ENCODE assay signal across 11 cellular contexts in the genomic region with DNA sequence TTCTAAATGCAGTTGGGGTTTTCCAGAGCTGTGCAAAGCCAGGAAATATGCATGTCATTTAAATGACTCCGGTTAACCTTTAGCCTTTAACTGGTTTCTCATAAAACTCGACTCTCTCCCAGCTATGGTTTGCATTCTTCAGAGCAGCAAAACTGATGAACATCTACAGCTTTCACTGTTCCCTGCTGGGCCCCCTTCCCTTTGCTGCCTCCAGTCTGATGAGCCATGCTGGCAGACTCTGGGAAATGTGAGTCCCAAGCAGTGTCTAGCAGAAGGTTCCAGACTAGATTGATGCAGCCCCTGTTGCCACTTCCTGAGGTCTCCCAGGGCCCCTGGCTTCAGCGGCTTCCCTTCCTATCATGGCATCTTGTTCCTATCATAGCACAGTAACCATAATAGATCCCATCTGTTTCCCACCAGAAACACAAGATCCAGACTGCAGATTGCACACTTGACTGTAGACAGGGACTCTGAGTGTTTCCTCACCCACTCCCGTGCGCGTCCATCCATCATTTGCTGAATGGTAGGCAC.
DNase-seq lines count a peak whose midpoint lies in the region; ATAC-seq, FAIRE-seq and TF ChIP-seq lines count a peak whose summit lies in the region.
"Had no signal": no experiment of that assay in that cellular context is flagged by ENCODE, and none has a peak within 500 bp of the region (broad histone marks: within the 10 kb centered on the region; RNA-seq: fewer than 3 reads in every experiment).

No MANE protein-coding gene starts in this region.

- no peaks in the 10 kb centered on the region; the same call in 1 of the 2 replicates for H3K4me1 ChIP-seq in HEK293 (ENCODE audit: control insufficient read depth, insufficient read depth, low read length)
- H3K4me1 ChIP-seq in mucosa of descending colon (ENCODE audit: low read depth), result peaks cover 25% of the 10 kb centered on the region

- no peak for FAIRE-seq in urothelium cell line (lab: Jason Lieb, UNC)
- FAIRE-seq: K562 had no signal

- ATAC-seq in activated naive CD8-positive, alpha-beta T cell treated with anti-CD3 and anti-CD28 coated beads, Interleukin-2, amount 50 U/mL, for 24 hours, result peak; percentile 31
- ATAC-seq in mucosa of descending colon (peak; percentile 71), Right ventricle myocardium inferior (no peak)
- ATAC-seq: K562 had no signal

- H3K27me3 Mint-ChIP-seq in activated naive CD8-positive, alpha-beta T cell treated with anti-CD3 and anti-CD28 coated beads, Interleukin-2, amount 50 U/mL, for 24 hours, result no peaks in the 10 kb centered on the region

- H3K27ac ChIP-seq in HEK293 (ENCODE audit: extremely low read depth, low read depth, low read length), result no peak overlapping the region

- H3K9me3 Mint-ChIP-seq in activated naive CD8-positive, alpha-beta T cell treated with anti-CD3 and anti-CD28 coated beads, Interleukin-2, amount 50 U/mL, for 24 hours, result no peaks in the 10 kb centered on the region

- DNase-seq in AG20443 (ENCODE audit: low spot score) (peak; percentile 75), mucosa of descending colon (no peak), NCI-H345 treated with DMSO at 0.1 percent for 48 hours (lab: John Stamatoyannopoulos, UW; ENCODE audit: unreplicated experiment) (no peak), NCI-H1092 treated with DMSO at 0.1 percent for 48 hours (lab: John Stamatoyannopoulos, UW) (no peak), Right ventricle myocardium inferior (ENCODE audit: missing footprints) (no peak), urothelium cell line (ENCODE audit: low spot score) (no peak)
- no peak for DNase-seq in activated naive CD8-positive, alpha-beta T cell treated with anti-CD3 and anti-CD28 coated beads, Interleukin-2, amount 50 U/mL, for 24 hours
- DNase-seq: activated CD8-positive, alpha-beta memory T cell treated with anti-CD3 and anti-CD28 coated beads, Interleukin-2, amount 50 U/mL, for 4 hours; left ventricle myocardium superior had no signal

- intact Hi-C loops in mucosa of descending colon (cut with DNase I, micrococcal nuclease), result no loop called here
- intact Hi-C loops in Right ventricle myocardium inferior (cut with DNase I), result no loop called here

- peaks cover 19% of the 10 kb centered on the region for H3K36me3 Mint-ChIP-seq in activated naive CD8-positive, alpha-beta T cell treated with anti-CD3 and anti-CD28 coated beads, Interleukin-2, amount 50 U/mL, for 24 hours (ENCODE audit: low read depth)

- H3K4me3 ChIP-seq in HEK293 (ENCODE audit: low read depth, low read length) (no peak overlapping the region), mucosa of descending colon (no peak overlapping the region)
- H3K4me3 ChIP-seq: K562 had no signal

- peaks cover 97% of the 10 kb centered on the region for H3K4me1 Mint-ChIP-seq in activated naive CD8-positive, alpha-beta T cell treated with anti-CD3 and anti-CD28 coated beads, Interleukin-2, amount 50 U/mL, for 24 hours

- no peaks in the 10 kb centered on the region for H3K9me3 ChIP-seq in HEK293 (ENCODE audit: control insufficient read depth, insufficient read depth, low read depth, low read length)
- H3K9me3 ChIP-seq in mucosa of descending colon, result no peaks in the 10 kb centered on the region

- POLR2A ChIA-PET in HEK293 (lab: Yijun Ruan, JAX), result interaction anchor here (1.5 kb wide), 1 partner anchor 176 kb away, joined by 6 read pairs; a partner anchor contains a TSS

- TF ChIP-seq CTCF in HEK293 (tag by site-specific recombination; IDR thresholded peaks at IDR 0.05), result no peak
- TF ChIP-seq CTCF in mucosa of descending colon (IDR thresholded peaks at IDR 0.05), result no peak

- CTCF ChIA-PET in HEK293 (lab: Yijun Ruan, JAX), result no interaction called here

- H3K36me3 ChIP-seq in HEK293 (ENCODE audit: control insufficient read depth in 2 of 2, insufficient read depth in 1 of 2, low read length in 2 of 2) (peaks cover 0 to 3% of the 10 kb centered on the region in 2 experiments; a peak in 1 of 3 replicates), mucosa of descending colon (ENCODE audit: low read depth) (no peaks in the 10 kb centered on the region)

- peak overlapping the region; percentile 90 for H3K27ac Mint-ChIP-seq in activated naive CD8-positive, alpha-beta T cell treated with anti-CD3 and anti-CD28 coated beads, Interleukin-2, amount 50 U/mL, for 24 hours

- H3K4me3 Mint-ChIP-seq in activated naive CD8-positive, alpha-beta T cell treated with anti-CD3 and anti-CD28 coated beads, Interleukin-2, amount 50 U/mL, for 24 hours, result peak overlapping the region; percentile 66

TF ChIP-seq in HEK293, 187 proteins besides CTCF, POLR2A, EP300 and RAD21:
- TF ChIP-seq ZNF514 (tag by site-specific recombination; IDR thresholded peaks at IDR 0.05), result no peak
- peak; percentile 30; the same call in 1 of the 2 replicates for TF ChIP-seq ZIC2 (tag by site-specific recombination; IDR thresholded peaks at IDR 0.05)
- TF ChIP-seq SP2 (tag by site-specific recombination; IDR thresholded peaks at IDR 0.05), result no peak
- no peak for TF ChIP-seq ZNF677 (tag by site-specific recombination; IDR thresholded peaks at IDR 0.05)
- no peak for TF ChIP-seq KLF16 (tag by site-specific recombination; IDR thresholded peaks at IDR 0.05)
- TF ChIP-seq SCRT2 (tag by site-specific recombination; IDR thresholded peaks at IDR 0.05), result no peak
- no peak for TF ChIP-seq GLIS2 (tag by site-specific recombination; IDR thresholded peaks at IDR 0.05)
- TF ChIP-seq ZNF664 (tag by site-specific recombination; IDR thresholded peaks at IDR 0.05), result no peak
